In the genomic region with DNA sequence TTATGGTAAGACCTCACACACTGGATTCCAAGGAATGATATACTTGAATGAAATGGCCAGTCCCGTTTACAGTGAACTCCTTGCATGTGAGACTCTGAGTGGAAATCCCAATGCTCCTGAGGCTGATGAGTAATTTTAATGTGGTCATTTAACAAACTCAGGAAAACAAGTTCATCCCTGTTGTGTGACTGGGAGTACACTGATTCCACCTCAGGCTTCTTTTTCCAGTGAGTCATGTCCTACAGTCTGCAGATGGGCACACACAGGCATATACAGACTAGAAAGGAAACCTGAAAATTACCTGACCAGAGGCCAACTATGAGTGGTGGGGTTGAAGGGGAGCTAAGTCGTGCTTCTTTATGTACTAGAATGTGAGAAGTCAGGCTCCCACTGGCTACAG, we compare ENCODE assay signal across 1 cellular context.
A peak's percentile ranks its signal among the peaks of the same experiment; 100 is the strongest.
TF ChIP-seq lines count a peak whose summit lies in the region.

No MANE protein-coding gene starts in this region.

TF ChIP-seq in HepG2, 621 proteins besides CTCF, POLR2A, EP300 and RAD21:
- TF ChIP-seq FOSL2 (CRISPR knock-in tag; IDR thresholded peaks at IDR 0.05) = peak; percentile 52; the same call in 1 of the 2 replicates
- no peak for TF ChIP-seq ZNF546 (CRISPR knock-in tag; conservative IDR thresholded peaks at IDR 0.05)
- TF ChIP-seq, protein P1, sequence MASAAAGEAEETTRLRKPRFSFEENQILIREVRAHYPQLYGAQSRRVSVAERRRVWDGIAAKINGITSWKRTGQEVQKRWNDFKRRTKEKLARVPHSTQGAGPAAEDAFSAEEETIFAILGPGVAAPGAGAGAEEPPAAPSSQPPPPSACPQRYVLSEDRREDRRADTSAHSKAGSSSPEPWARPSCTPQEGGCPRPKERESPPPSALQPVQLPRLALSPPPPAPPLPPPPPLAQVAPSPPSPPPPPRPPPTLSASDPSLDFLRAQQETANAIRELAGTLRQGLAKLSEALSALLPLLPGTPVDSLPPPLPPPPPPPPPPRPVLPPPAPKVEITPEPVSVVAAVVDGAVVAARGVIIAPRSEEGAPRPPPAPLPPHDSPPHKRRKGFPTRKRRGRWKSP (CRISPR knock-in tag; IDR thresholded peaks at IDR 0.05) = no peak
